ENCODE assay signal across 10 cellular contexts in genomic region chr21:15552914-15553491, GRCh38.
DNase-seq lines count a peak whose midpoint lies in the region; ATAC-seq, FAIRE-seq and TF ChIP-seq lines count a peak whose summit lies in the region.
"Had no signal": no experiment of that assay in that cellular context is flagged by ENCODE, and none has a peak within 500 bp of the region (broad histone marks: within the 10 kb centered on the region; RNA-seq: fewer than 3 reads in every experiment).

No MANE protein-coding gene starts in this region.

- H3K27ac ChIP-seq in A549, result no peak overlapping the region

- no peak for FAIRE-seq in A549 (lab: Jason Lieb, UNC)

- H3K4me2 ChIP-seq in A549, result no peak overlapping the region; the same call in 2 of the 3 replicates

- no peaks in the 10 kb centered on the region for H3K9me3 ChIP-seq in A549
- H3K9me3 ChIP-seq in T-helper 17 cell (ENCODE audit: control insufficient read depth, low read length, poor library complexity, severe bottlenecking), result no peaks in the 10 kb centered on the region

- TF ChIP-seq EP300 in A549 (IDR thresholded peaks at IDR 0.05), result no peak

- POLR2A ChIA-PET in A549 (lab: Yijun Ruan, JAX), result interaction anchor here (1.1 kb wide), 1 partner anchor 488 kb away, joined by 3 read pairs; the partner anchor contains the start of gene NRIP1

- peak; percentile 41 for TF ChIP-seq CTCF in A549 (IDR thresholded peaks at IDR 0.05)
- peak; percentile 12 for TF ChIP-seq CTCF in GM12873 (IDR thresholded peaks at IDR 0.05; ENCODE audit: insufficient read depth, low read depth, low read length, missing control alignments)

- no peak overlapping the region for H3K4me3 Mint-ChIP-seq in T-helper 17 cell
- H3K4me3 Mint-ChIP-seq: activated T-cell treated with anti-CD3 and anti-CD28 coated beads, Interleukin-2, amount 50 U/mL, for 4 hours had no signal

- H3K36me3 Mint-ChIP-seq in T-helper 17 cell (ENCODE audit: low read depth), result no peaks in the 10 kb centered on the region

- TF ChIP-seq POLR2A in A549 (IDR thresholded peaks at IDR 0.05; ENCODE audit: low read length), result no peak

- H3K27ac Mint-ChIP-seq in T-helper 17 cell, result no peak overlapping the region

- no peak for ATAC-seq in A549
- peak; percentile 44 for ATAC-seq in T-helper 17 cell
- no peak for ATAC-seq in HG02870 (IDR thresholded peaks at IDR 0.05; ENCODE audit: unreplicated experiment)
- ATAC-seq in GM21723 (IDR thresholded peaks at IDR 0.05; ENCODE audit: unreplicated experiment), result no peak
- ATAC-seq: activated T-cell treated with anti-CD3 and anti-CD28 coated beads, Interleukin-2, amount 50 U/mL, for 4 hours had no signal

- no peaks in the 10 kb centered on the region for H3K27me3 Mint-ChIP-seq in T-helper 17 cell

- peaks cover 6% of the 10 kb centered on the region for H3K4me1 Mint-ChIP-seq in T-helper 17 cell

- peak; percentile 1 to 20 for DNase-seq in A549 (ENCODE audit: low read depth in 1 of 2, low spot score in 1 of 2)
- no peak for DNase-seq in T-helper 17 cell
- DNase-seq in iPS-NIHi11 (ENCODE audit: low spot score), result peak; percentile 18
- no peak for DNase-seq in NK-92 treated with Interleukin-12 subunit alpha and Interleukin-12 subunit beta, amount 100 ng/mL, for 24 hours (lab: John Stamatoyannopoulos, UW)
- no peak for DNase-seq in activated naive CD4-positive, alpha-beta T cell treated with Interleukin-2 at 50 U/mL for 16 hours
- DNase-seq: activated T-cell treated with anti-CD3 and anti-CD28 coated beads, Interleukin-2, amount 50 U/mL, for 4 hours; substantia nigra had no signal

- no peaks in the 10 kb centered on the region for H3K4me1 ChIP-seq in A549

- TF ChIP-seq RAD21 in A549 (conservative IDR thresholded peaks at IDR 0.05 in 1 of 2, IDR thresholded peaks at IDR 0.05 in 1 of 2), result peak; percentile 56 to 59; a peak in 4 of 5 replicates

- CTCF ChIA-PET in A549 (lab: Yijun Ruan, JAX), result interaction anchor here (0.5 to 1.8 kb wide), 17 partner anchors 10 to 1155 kb away, joined by 3 to 7 read pairs (median 4); no protein-coding TSS in a partner anchor

- no peak overlapping the region for H3K4me3 ChIP-seq in A549

- WGBS in A549 (ENCODE audit: missing lambda C conversion rate), result 31% methylated on average over 3 of the region's 3 CpGs

TF ChIP-seq in A549, 52 proteins besides CTCF, POLR2A, EP300 and RAD21:
- TF ChIP-seq SMC3 (IDR thresholded peaks at IDR 0.05) (peak; percentile 42; the same call in 2 of the 3 replicates), NR3C1 (IDR thresholded peaks at IDR 0.05) (no peak)
TF ChIP-seq in A549: peak in this region for 1.

Comparison
In these comparisons a context has a peak if more than half of its experiments do, and no peak if none do; other contexts are left out.
1. DNase-seq: peak in A549 (2 of 2) and iPS-NIHi11 (single experiment); none in T-helper 17 cell (0 of 3), NK-92 treated with Interleukin-12 subunit alpha and Interleukin-12 subunit beta, amount 100 ng/mL, for 24 hours (single experiment) and activated naive CD4-positive, alpha-beta T cell treated with Interleukin-2 at 50 U/mL for 16 hours (single experiment).